Comparison of ENCODE assay signal across 12 cellular contexts in genomic region chr4:17494258-17494657, GRCh38. TPM values are rescaled to one million over a fixed set of nuclear protein-coding genes. Genes with fewer than 3 reads are reported as not detected.
DNase-seq lines count a peak whose midpoint lies in the region; TF ChIP-seq lines count a peak whose summit lies in the region.
"Had no signal": no experiment of that assay in that cellular context is flagged by ENCODE, and none has a peak within 500 bp of the region (broad histone marks: within the 10 kb centered on the region; RNA-seq: fewer than 3 reads in every experiment).

No MANE protein-coding gene starts in this region.

- no peaks in the 10 kb centered on the region for H3K27me3 ChIP-seq in dorsolateral prefrontal cortex
- no peaks in the 10 kb centered on the region for H3K27me3 ChIP-seq in osteoblast (ENCODE audit: insufficient read depth, low read length)
- no peaks in the 10 kb centered on the region for H3K27me3 ChIP-seq in ascending aorta
- H3K27me3 ChIP-seq: cardiac muscle cell, suprapubic skin had no signal

- DNase-seq in GM03348 (ENCODE audit: low spot score) (peak; percentile 51), OCI-M1 (lab: John Stamatoyannopoulos, UW) (peak; percentile 28), dorsolateral prefrontal cortex (peak in 5 of 10 donors; percentile 43 to 83 (median 59)), osteoblast (ENCODE audit: insufficient read length, low spot score, missing footprints) (peak; percentile 95), mesenteric fat pad (ENCODE audit: low spot score) (no peak), LoVo (ENCODE audit: low spot score) (no peak), ascending aorta (ENCODE audit: low spot score in 2 of 2) (no peak), DMS153 treated with DMSO at 0.1 percent for 48 hours (lab: John Stamatoyannopoulos, UW; ENCODE audit: unreplicated experiment) (no peak)
- DNase-seq: natural killer cell, RPMI8226 had no signal

- H3K79me2 ChIP-seq in osteoblast (ENCODE audit: insufficient read depth, low read length): peaks cover 13% of the 10 kb centered on the region

- H3K27ac ChIP-seq in dorsolateral prefrontal cortex (peak overlapping the region in 56 of 59 donors; percentile 5 to 93 (median 74)), osteoblast (ENCODE audit: low read depth, low read length) (peak overlapping the region; percentile 49), ascending aorta (no peak overlapping the region)
- H3K27ac ChIP-seq: cardiac muscle cell, suprapubic skin had no signal

- H3K4me3 ChIP-seq in dorsolateral prefrontal cortex: peak overlapping the region in 24 of 59 donors; percentile 0 to 45 (median 18)
- H3K4me3 ChIP-seq in osteoblast (ENCODE audit: insufficient read depth, low read length): no peak overlapping the region
- no peak overlapping the region for H3K4me3 ChIP-seq in ascending aorta
- H3K4me3 ChIP-seq: cardiac muscle cell, suprapubic skin had no signal

- peaks cover 31% of the 10 kb centered on the region for H3K36me3 ChIP-seq in osteoblast (ENCODE audit: insufficient read depth, low read length)
- H3K36me3 ChIP-seq in ascending aorta: peaks cover 28 to 63% of the 10 kb centered on the region in 2 donors

- peak overlapping the region; percentile 6 for H2AFZ ChIP-seq in osteoblast (ENCODE audit: low read length)

- no peaks in the 10 kb centered on the region for H4K20me1 ChIP-seq in osteoblast (ENCODE audit: insufficient read depth, low read length)

- H3K9me3 ChIP-seq in osteoblast (ENCODE audit: low read depth, low read length) (no peaks in the 10 kb centered on the region), ascending aorta (no peaks in the 10 kb centered on the region)
- H3K9me3 ChIP-seq: suprapubic skin had no signal

- intact Hi-C loops in dorsolateral prefrontal cortex (cut with DNase I) (no loop called here), ascending aorta (cut with DNase I) (no loop called here)

- peak in 1 of 56 donors; percentile 12 for TF ChIP-seq CTCF in dorsolateral prefrontal cortex (IDR thresholded peaks at IDR 0.05 in 54 of 56, conservative IDR thresholded peaks at IDR 0.05 in 2 of 56; ENCODE audit: low read depth in 1 of 56, partially characterized antibody in 56 of 56)
- no peak for TF ChIP-seq CTCF in osteoblast (IDR thresholded peaks at IDR 0.05; ENCODE audit: extremely low read depth, low read depth, low read length)
- TF ChIP-seq CTCF in ascending aorta (IDR thresholded peaks at IDR 0.05): no peak

- peak overlapping the region; percentile 32 for H3K4me2 ChIP-seq in osteoblast (ENCODE audit: insufficient read depth, low read length)

- H3K4me1 ChIP-seq in osteoblast (ENCODE audit: insufficient read depth, low read length) (peaks cover 23% of the 10 kb centered on the region), ascending aorta (no peaks in the 10 kb centered on the region)
- H3K4me1 ChIP-seq: suprapubic skin had no signal

RNA-seq across cellular contexts. Expression of gene QDPR, which starts 17.6 kb away (rescaled TPM):
- total RNA-seq in dorsolateral prefrontal cortex (1,000 to 10,000 TPM in 1 of 120 experiments, 100 to 1,000 TPM in 119; 164 to 1,204 (median 436) TPM), osteoblast (11.9 and 12.7 TPM in 2 replicates), mesenteric fat pad (51.9 TPM), ascending aorta (32.7 TPM)

RNA-seq across cellular contexts. Expression of gene CLRN2, which starts 20.7 kb away (rescaled TPM):
- total RNA-seq in dorsolateral prefrontal cortex (not detected), osteoblast (not detected in 2 replicates), mesenteric fat pad (not detected), ascending aorta (not detected)
- total RNA-seq: cardiac muscle cell, natural killer cell, suprapubic skin had no signal

Comparison
In these comparisons a context has a peak if more than half of its experiments do, and no peak if none do; other contexts are left out.
1. DNase-seq: peak in GM03348 (single experiment), OCI-M1 (single experiment) and osteoblast (single experiment); none in mesenteric fat pad (single experiment), LoVo (single experiment), ascending aorta (0 of 2) and DMS153 treated with DMSO at 0.1 percent for 48 hours (single experiment).
2. H3K27ac ChIP-seq: peak in dorsolateral prefrontal cortex (56 of 59) and osteoblast (single experiment); none in ascending aorta (0 of 2).